ENCODE assay signal across 8 cellular contexts in genomic region chr10:77836299-77836820, GRCh38.
A peak's percentile ranks its signal among the peaks of the same experiment; 100 is the strongest.
DNase-seq lines count a peak whose midpoint lies in the region; ATAC-seq and TF ChIP-seq lines count a peak whose summit lies in the region.

No MANE protein-coding gene starts in this region.

- TF ChIP-seq CTCF in LNCaP clone FGC (IDR thresholded peaks at IDR 0.05; ENCODE audit: control insufficient read depth, extremely low read depth, insufficient read depth) (0 out of 2 replicates have a peak, but pooled peaks have one; percentile 5), omental fat pad (IDR thresholded peaks at IDR 0.05) (no peak), tibial nerve (IDR thresholded peaks at IDR 0.05) (no peak)

- ATAC-seq in GM19328 (IDR thresholded peaks at IDR 0.05; ENCODE audit: unreplicated experiment) = peak; percentile 66
- ATAC-seq in omental fat pad (ENCODE audit: low FRiP score) = peak; percentile 24

- peaks cover 19% of the 10 kb centered on the region for H3K4me1 Mint-ChIP-seq in activated CD4-positive, alpha-beta T cell treated with anti-CD3 and anti-CD28 coated beads, Interleukin-2, amount 10 ng/mL, durations not matched to agents 7 days and 5 days

- H3K27ac ChIP-seq in effector memory CD4-positive, alpha-beta T cell (ENCODE audit: insufficient read depth, low read length, poor library complexity, severe bottlenecking) = peak overlapping the region; percentile 74
- peak overlapping the region in 1 of 4 donors; percentile 20 for H3K27ac ChIP-seq in tibial nerve

- peaks cover 42% of the 10 kb centered on the region for H3K4me1 ChIP-seq in effector memory CD4-positive, alpha-beta T cell (ENCODE audit: control insufficient read depth, insufficient read depth, low read length, poor library complexity, severe bottlenecking)
- H3K4me1 ChIP-seq in tibial nerve = peaks cover 0 to 13% (median 0%) of the 10 kb centered on the region in 4 donors

- H3K4me3 ChIP-seq in LNCaP clone FGC (ENCODE audit: low read depth, low read length) (no peak overlapping the region; the same call in 1 of the 2 replicates), tibial nerve (no peak overlapping the region)
- no peak overlapping the region for H3K4me3 ChIP-seq in effector memory CD4-positive, alpha-beta T cell (ENCODE audit: insufficient read depth, low read depth, low read length, poor library complexity, severe bottlenecking)

- peak in 1 of 2 donors; percentile 12 for TF ChIP-seq POLR2A in tibial nerve (IDR thresholded peaks at IDR 0.05)

- peak; percentile 90 for DNase-seq in LNCaP clone FGC (ENCODE audit: low read depth)
- DNase-seq in activated CD4-positive, alpha-beta T cell treated with anti-CD3 and anti-CD28 coated beads, Interleukin-2, amount 10 ng/mL, durations not matched to agents 7 days and 5 days = peak; percentile 83
- DNase-seq in effector memory CD4-positive, alpha-beta T cell = peak; percentile 70 to 81 (median 72)
- no peak for DNase-seq in omental fat pad (ENCODE audit: low spot score)
- DNase-seq in tibial nerve (ENCODE audit: low spot score in 2 of 2) = peak; percentile 23 to 46
- no peak for DNase-seq in LoVo (ENCODE audit: low spot score)
- DNase-seq in ecto neural progenitor cell (ENCODE audit: low spot score) = no peak

- no peaks in the 10 kb centered on the region for H3K9me3 Mint-ChIP-seq in activated CD4-positive, alpha-beta T cell treated with anti-CD3 and anti-CD28 coated beads, Interleukin-2, amount 10 ng/mL, durations not matched to agents 7 days and 5 days

- TF ChIP-seq EP300 in tibial nerve (IDR thresholded peaks at IDR 0.05) = peak in 1 of 2 donors; percentile 37

- H3K9me3 ChIP-seq in effector memory CD4-positive, alpha-beta T cell (ENCODE audit: control insufficient read depth, low read length) = no peaks in the 10 kb centered on the region
- H3K9me3 ChIP-seq in tibial nerve = no peaks in the 10 kb centered on the region

- no peaks in the 10 kb centered on the region for H3K27me3 ChIP-seq in effector memory CD4-positive, alpha-beta T cell (replicated peaks; ENCODE audit: control insufficient read depth, insufficient read depth, low read length, poor library complexity, severe bottlenecking)
- no peaks in the 10 kb centered on the region for H3K27me3 ChIP-seq in tibial nerve

- CTCF ChIA-PET in activated CD4-positive, alpha-beta T cell treated with anti-CD3 and anti-CD28 coated beads, Interleukin-2, amount 10 ng/mL, durations not matched to agents 7 days and 5 days (lab: Charles Lee) = interaction anchor here (0.6 to 2.4 kb wide), 4 partner anchors 9 to 181 kb away, joined by 3 to 18 read pairs (median 5); no protein-coding TSS in a partner anchor

- H3K36me3 Mint-ChIP-seq in activated CD4-positive, alpha-beta T cell treated with anti-CD3 and anti-CD28 coated beads, Interleukin-2, amount 10 ng/mL, durations not matched to agents 7 days and 5 days (ENCODE audit: low read depth) = no peaks in the 10 kb centered on the region

- H3K27ac Mint-ChIP-seq in activated CD4-positive, alpha-beta T cell treated with anti-CD3 and anti-CD28 coated beads, Interleukin-2, amount 10 ng/mL, durations not matched to agents 7 days and 5 days = peak overlapping the region; percentile 90

- H3K4me3 Mint-ChIP-seq in activated CD4-positive, alpha-beta T cell treated with anti-CD3 and anti-CD28 coated beads, Interleukin-2, amount 10 ng/mL, durations not matched to agents 7 days and 5 days = peak overlapping the region; percentile 19

- H3K36me3 ChIP-seq in effector memory CD4-positive, alpha-beta T cell (ENCODE audit: control insufficient read depth, insufficient read depth, low read length) = no peaks in the 10 kb centered on the region
- H3K36me3 ChIP-seq in tibial nerve = peaks cover 0 to 84% (median 10%) of the 10 kb centered on the region in 3 donors

- POLR2A ChIA-PET in activated CD4-positive, alpha-beta T cell treated with anti-CD3 and anti-CD28 coated beads, Interleukin-2, amount 10 ng/mL, durations not matched to agents 7 days and 5 days (lab: Charles Lee) = interaction anchor here (0.6 kb wide), 1 partner anchor 23 kb away, joined by 3 read pairs; no protein-coding TSS in a partner anchor

- no peaks in the 10 kb centered on the region for H3K27me3 Mint-ChIP-seq in activated CD4-positive, alpha-beta T cell treated with anti-CD3 and anti-CD28 coated beads, Interleukin-2, amount 10 ng/mL, durations not matched to agents 7 days and 5 days

- 52 to 58% methylated on average over 11 of the region's 11 CpGs for WGBS in tibial nerve, 2 donors

Comparison
In these comparisons a context has a peak if more than half of its experiments do, and no peak if none do; other contexts are left out.
1. DNase-seq: peak in LNCaP clone FGC (single experiment), activated CD4-positive, alpha-beta T cell treated with anti-CD3 and anti-CD28 coated beads, Interleukin-2, amount 10 ng/mL, durations not matched to agents 7 days and 5 days (single experiment), effector memory CD4-positive, alpha-beta T cell (3 of 3) and tibial nerve (2 of 2); none in omental fat pad (single experiment), LoVo (single experiment) and ecto neural progenitor cell (single experiment).